Comparison of ENCODE assay signal across 16 cellular contexts in the genomic region with DNA sequence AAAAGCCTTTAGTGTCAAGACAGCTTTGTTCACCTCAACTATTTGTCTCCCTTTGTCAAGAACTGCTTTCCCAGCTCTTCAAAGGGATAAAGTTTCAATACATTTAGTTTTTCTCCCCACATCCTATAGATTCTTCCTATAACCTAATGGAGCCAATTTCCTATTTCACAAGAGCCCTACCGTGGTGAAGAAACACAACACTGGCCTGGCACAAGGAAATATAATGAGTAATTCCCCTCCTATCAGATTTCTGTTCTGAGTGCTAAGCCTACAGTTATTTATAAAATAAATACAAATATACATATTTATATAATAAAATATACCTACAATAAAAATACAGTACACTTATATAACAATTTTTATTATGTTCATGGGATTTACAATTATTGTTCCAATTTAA.
A peak's percentile ranks its signal among the peaks of the same experiment; 100 is the strongest.
DNase-seq lines count a peak whose midpoint lies in the region; ATAC-seq, FAIRE-seq and TF ChIP-seq lines count a peak whose summit lies in the region.
"Had no signal": no experiment of that assay in that cellular context is flagged by ENCODE, and none has a peak within 500 bp of the region (broad histone marks: within the 10 kb centered on the region; RNA-seq: fewer than 3 reads in every experiment).

No MANE protein-coding gene starts in this region.

- H3K4me1 Mint-ChIP-seq in H9: peaks cover 83% of the 10 kb centered on the region in 2 experiments

- no peak overlapping the region for H2AK5ac ChIP-seq in H9 (ENCODE audit: insufficient read length, low read length)

- H4K5ac ChIP-seq in H9 (ENCODE audit: insufficient read length, low read depth, low read length): no peak overlapping the region

- no peak overlapping the region for H3K4me3 Mint-ChIP-seq in H9
- H3K4me3 Mint-ChIP-seq: CD4-positive, CD25-positive, alpha-beta regulatory T cell had no signal

- no peaks in the 10 kb centered on the region for H3K9me2 ChIP-seq in PC-3 (replicated peaks; ENCODE audit: low read length)

- no peak overlapping the region for H3T11ph ChIP-seq in H9 (ENCODE audit: low read length)

- H2BK120ac ChIP-seq in H9 (ENCODE audit: low read depth, low read length, poor library complexity, severe bottlenecking): no peak overlapping the region

- no peak overlapping the region for H2BK5ac ChIP-seq in H9 (ENCODE audit: insufficient read length, low read length)

- H3K27me3 Mint-ChIP-seq in H9 (ENCODE audit: low read depth): no peaks in the 10 kb centered on the region
- H3K27me3 Mint-ChIP-seq: CD4-positive, CD25-positive, alpha-beta regulatory T cell had no signal

- H2BK15ac ChIP-seq in H9 (ENCODE audit: low read depth, low read length): no peak overlapping the region

- H3K27ac ChIP-seq in H9 (ENCODE audit: insufficient read length, low read depth, low read length): no peak overlapping the region
- H3K27ac ChIP-seq in PC-3 (ENCODE audit: low read length): no peak overlapping the region
- H3K27ac ChIP-seq: BLaER1 treated with 17β-estradiol and CSF1 and Interleukin-3, amounts not matched to agents 10 nM and 100 nM had no signal

- no peaks in the 10 kb centered on the region for H3K79me1 ChIP-seq in H9 (ENCODE audit: insufficient read depth, low read depth, low read length, poor library complexity, severe bottlenecking)

- no peaks in the 10 kb centered on the region for H3K27me3 ChIP-seq in H9 (ENCODE audit: insufficient read depth, low read length)
- no peaks in the 10 kb centered on the region for H3K27me3 ChIP-seq in PC-3 (ENCODE audit: low read length)
- H3K27me3 ChIP-seq: BLaER1 treated with 17β-estradiol and CSF1 and Interleukin-3, amounts not matched to agents 10 nM and 100 nM had no signal

- no peaks in the 10 kb centered on the region for H4K20me1 ChIP-seq in H9 (ENCODE audit: control insufficient read depth, insufficient read depth, insufficient read length)
- H4K20me1 ChIP-seq in PC-3 (ENCODE audit: low read length): no peaks in the 10 kb centered on the region
- H4K20me1 ChIP-seq: BLaER1 treated with 17β-estradiol and CSF1 and Interleukin-3, amounts not matched to agents 10 nM and 100 nM had no signal

- no peak overlapping the region for H3K4ac ChIP-seq in H9 (ENCODE audit: low read depth, low read length)

- intact Hi-C loops in PC-3 (cut with micrococcal nuclease): no loop called here

- H3K18ac ChIP-seq in H9 (ENCODE audit: insufficient read length, low read depth, low read length): no peak overlapping the region

- POLR2A ChIA-PET in PC-3 (lab: Charles Lee; ENCODE audit: unreplicated experiment): no interaction called here

- TF ChIP-seq CTCF in H9 (conservative IDR thresholded peaks at IDR 0.05) (no peak), PC-3 (conservative IDR thresholded peaks at IDR 0.05; ENCODE audit: low read depth, low read length) (no peak), epithelial cell of esophagus (IDR thresholded peaks at IDR 0.05; ENCODE audit: insufficient read depth, low read depth, low read length, missing control alignments) (no peak)

- no peak overlapping the region for H4K91ac ChIP-seq in H9 (ENCODE audit: insufficient read length, low read depth, low read length)

- no peak overlapping the region for H2BK12ac ChIP-seq in H9 (ENCODE audit: insufficient read length, low read depth, low read length)

- peak overlapping the region in 2 of 3 experiments; percentile 30 to 42; a peak in 1 of 7 replicates for H3K27ac Mint-ChIP-seq in H9
- H3K27ac Mint-ChIP-seq: CD4-positive, CD25-positive, alpha-beta regulatory T cell had no signal

- no peak overlapping the region for H3K14ac ChIP-seq in H9 (ENCODE audit: insufficient read depth, low read length)

- no peaks in the 10 kb centered on the region for H3F3A ChIP-seq in PC-3 (ENCODE audit: low read length, unreplicated experiment)

- H3K9me3 ChIP-seq in H9 (ENCODE audit: control insufficient read depth, low read depth, low read length): no peaks in the 10 kb centered on the region
- no peaks in the 10 kb centered on the region for H3K9me3 ChIP-seq in PC-3 (ENCODE audit: low read length)
- H3K9me3 ChIP-seq: BLaER1 treated with 17β-estradiol and CSF1 and Interleukin-3, amounts not matched to agents 10 nM and 100 nM had no signal

- no peak overlapping the region for H2BK20ac ChIP-seq in H9 (ENCODE audit: low read depth, low read length, poor library complexity, severe bottlenecking)

- H3K4me3 ChIP-seq in PC-3 (ENCODE audit: low read length) (no peak overlapping the region), epithelial cell of esophagus (ENCODE audit: low read length) (no peak overlapping the region)
- H3K4me3 ChIP-seq: BLaER1 treated with 17β-estradiol and CSF1 and Interleukin-3, amounts not matched to agents 10 nM and 100 nM had no signal

- H3K9me3 Mint-ChIP-seq in H9: no peaks in the 10 kb centered on the region

- H3K4me2 ChIP-seq in H9 (ENCODE audit: insufficient read depth, insufficient read length, low read length) (no peak overlapping the region), PC-3 (ENCODE audit: low read length) (no peak overlapping the region)
- H3K4me2 ChIP-seq: BLaER1 treated with 17β-estradiol and CSF1 and Interleukin-3, amounts not matched to agents 10 nM and 100 nM had no signal

- WGBS in H9 (ENCODE audit: extremely low coverage, insufficient read length, low lambda C conversion rate): no CpG with 5 or more reads among the region's 1 CpG

- ATAC-seq in PC-3 (no peak), GM21723 (IDR thresholded peaks at IDR 0.05; ENCODE audit: unreplicated experiment) (no peak), HG02840 (IDR thresholded peaks at IDR 0.05; ENCODE audit: low FRiP score, unreplicated experiment) (no peak)
- ATAC-seq: HepG2 had no signal

- no peaks in the 10 kb centered on the region for H3K23me2 ChIP-seq in H9 (ENCODE audit: insufficient read length, low read depth, low read length, poor library complexity, severe bottlenecking)

- DNase-seq in H9 (no peak), PC-3 (peak; percentile 5), epithelial cell of esophagus (ENCODE audit: low read depth) (peak; percentile 66), Ammon's horn (ENCODE audit: low spot score) (no peak), NCI-H774 (lab: John Stamatoyannopoulos, UW) (no peak)
- DNase-seq: 8988T; AML-193; CD4-positive, CD25-positive, alpha-beta regulatory T cell; DMS53; H7 had no signal

- peaks cover 22% of the 10 kb centered on the region; the same call in 1 of the 2 replicates for H3K4me1 ChIP-seq in H9 (ENCODE audit: insufficient read depth, low read length)
- peaks cover 29% of the 10 kb centered on the region for H3K4me1 ChIP-seq in PC-3 (ENCODE audit: insufficient read depth, low read length)
- H3K4me1 ChIP-seq: BLaER1 treated with 17β-estradiol and CSF1 and Interleukin-3, amounts not matched to agents 10 nM and 100 nM had no signal

- FAIRE-seq in G401.6 (lab: Jason Lieb, UNC): peak; percentile 85
- FAIRE-seq: HepG2, HTR-8/SVneo had no signal

- H3K56ac ChIP-seq in H9 (ENCODE audit: insufficient read length, low read depth, low read length): no peak overlapping the region

- BruUV-seq in PC-3 (replicated peaks; lab: Mats Ljungman, UMichigan): no TSS peak

- no peaks in the 10 kb centered on the region for H3K36me3 ChIP-seq in PC-3 (ENCODE audit: low read depth, low read length)

- CTCF ChIA-PET in PC-3 (lab: Charles Lee): no interaction called here

- no peak overlapping the region for H4K8ac ChIP-seq in H9 (replicated peaks; ENCODE audit: insufficient read length, low read depth, low read length)

- no peaks in the 10 kb centered on the region for H3K36me3 Mint-ChIP-seq in H9 (ENCODE audit: insufficient read depth in 1 of 3, low read depth in 3 of 3)

- no peaks in the 10 kb centered on the region for H3K79me2 ChIP-seq in H9 (ENCODE audit: insufficient read depth, low read length)
- H3K79me2 ChIP-seq in PC-3 (ENCODE audit: low read length): no peaks in the 10 kb centered on the region

- H3K9ac ChIP-seq in H9 (ENCODE audit: extremely low read depth, insufficient read length, low read length) (no peak overlapping the region), PC-3 (ENCODE audit: low read length) (no peak overlapping the region)
- H3K9ac ChIP-seq: BLaER1 treated with 17β-estradiol and CSF1 and Interleukin-3, amounts not matched to agents 10 nM and 100 nM had no signal

- H2AFZ ChIP-seq in H9 (ENCODE audit: low read length) (no peak overlapping the region), PC-3 (ENCODE audit: low read length) (no peak overlapping the region)

- no peak overlapping the region for H3K23ac ChIP-seq in H9 (ENCODE audit: insufficient read length, low read depth, low read length)

Comparison
In these comparisons a context has a peak if more than half of its experiments do, and no peak if none do; other contexts are left out.
1. DNase-seq: peak in PC-3 (single experiment) and epithelial cell of esophagus (single experiment); none in H9 (single experiment), Ammon's horn (single experiment) and NCI-H774 (single experiment).